ENCODE assay signal across 21 cellular contexts in genomic region chr11:47379317-47379716, GRCh38. TPM values are rescaled to one million over a fixed set of nuclear protein-coding genes. Genes with fewer than 3 reads are reported as not detected.
DNase-seq lines count a peak whose midpoint lies in the region; ATAC-seq, FAIRE-seq and TF ChIP-seq lines count a peak whose summit lies in the region.
"Had no signal": no experiment of that assay in that cellular context is flagged by ENCODE, and none has a peak within 500 bp of the region (broad histone marks: within the 10 kb centered on the region; RNA-seq: fewer than 3 reads in every experiment).

No MANE protein-coding gene starts in this region.

- H3K4me3 ChIP-seq in HepG2 (replicated peaks in 1 of 3; ENCODE audit: insufficient read depth in 1 of 3, low read depth in 2 of 3, low read length in 3 of 3) (no peak overlapping the region), right lobe of liver (no peak overlapping the region), OCI-LY7 (ENCODE audit: low read depth, low read length, poor library complexity, severe bottlenecking) (no peak overlapping the region), upper lobe of right lung (no peak overlapping the region)
- H3K4me3 ChIP-seq: PC-9 had no signal

- ATAC-seq in HepG2 (no peak), right lobe of liver (no peak), upper lobe of right lung (no peak), GM18873 (IDR thresholded peaks at IDR 0.05; ENCODE audit: low FRiP score, unreplicated experiment) (no peak), HG02571 (IDR thresholded peaks at IDR 0.05; ENCODE audit: unreplicated experiment) (no peak)

- H3K4me1 ChIP-seq in HepG2 (ENCODE audit: insufficient read depth, low read length) = peaks cover 12% of the 10 kb centered on the region; the same call in 1 of the 2 replicates
- no peaks in the 10 kb centered on the region for H3K4me1 ChIP-seq in right lobe of liver
- H3K4me1 ChIP-seq in OCI-LY7 (ENCODE audit: insufficient read depth, low read length, poor library complexity, severe bottlenecking) = peaks cover 38% of the 10 kb centered on the region
- H3K4me1 ChIP-seq in upper lobe of right lung = peaks cover 11% of the 10 kb centered on the region

- 4% methylated on average over 2 of the region's 2 CpGs for WGBS in HepG2 (ENCODE audit: low lambda C conversion rate)
- WGBS in right lobe of liver (ENCODE audit: insufficient coverage, low coverage, low lambda C conversion rate, missing lambda C conversion rate) = 64% methylated on average over 2 of the region's 2 CpGs

- no peaks in the 10 kb centered on the region for H3K36me3 ChIP-seq in HepG2 (replicated peaks in 1 of 2; ENCODE audit: control insufficient read depth in 1 of 2, insufficient read depth in 2 of 2, low read length in 2 of 2)
- no peaks in the 10 kb centered on the region for H3K36me3 ChIP-seq in right lobe of liver
- peaks cover 12% of the 10 kb centered on the region for H3K36me3 ChIP-seq in OCI-LY7 (ENCODE audit: insufficient read depth, low read length)
- H3K36me3 ChIP-seq in upper lobe of right lung = no peaks in the 10 kb centered on the region

- no peak overlapping the region for H3K9ac ChIP-seq in HepG2 (ENCODE audit: insufficient read depth, low read depth, low read length)

- H3K9me3 ChIP-seq in HepG2 (ENCODE audit: low read length) (no peaks in the 10 kb centered on the region), right lobe of liver (no peaks in the 10 kb centered on the region), OCI-LY7 (ENCODE audit: low read length) (no peaks in the 10 kb centered on the region), upper lobe of right lung (no peaks in the 10 kb centered on the region)
- H3K9me3 ChIP-seq: Caco-2 had no signal

- no peak for FAIRE-seq in HepG2 (lab: Jason Lieb, UNC)

- H3K27ac ChIP-seq in HepG2 (ENCODE audit: extremely low read length, insufficient read depth, low read length) (no peak overlapping the region), right lobe of liver (no peak overlapping the region), OCI-LY7 (ENCODE audit: low read depth, low read length, poor library complexity, severe bottlenecking) (peak overlapping the region; percentile 67), upper lobe of right lung (peak overlapping the region; percentile 84)
- H3K27ac ChIP-seq: 22Rv1, PC-9, RWPE1 had no signal

- no peak overlapping the region for H3K4me2 ChIP-seq in HepG2 (ENCODE audit: low read depth, low read length)
- peak overlapping the region; percentile 85 for H3K4me2 ChIP-seq in OCI-LY7 (ENCODE audit: low read length)
- H3K4me2 ChIP-seq: PC-9 had no signal

- no peak for TF ChIP-seq CTCF in HepG2 (CRISPR knock-in tag; IDR thresholded peaks at IDR 0.05)
- TF ChIP-seq CTCF in right lobe of liver (IDR thresholded peaks at IDR 0.05) = no peak
- no peak for TF ChIP-seq CTCF in OCI-LY7 (conservative IDR thresholded peaks at IDR 0.05; ENCODE audit: low read length)
- TF ChIP-seq CTCF in upper lobe of right lung (IDR thresholded peaks at IDR 0.05) = no peak

- H4K20me1 ChIP-seq in HepG2 (ENCODE audit: insufficient read depth, low read length) (no peaks in the 10 kb centered on the region), OCI-LY7 (ENCODE audit: insufficient read depth, low read length) (no peaks in the 10 kb centered on the region)

- H2AFZ ChIP-seq in HepG2 (ENCODE audit: low read length) (no peak overlapping the region), OCI-LY7 (ENCODE audit: low read length) (no peak overlapping the region)
- H2AFZ ChIP-seq: PC-9 had no signal

- TF ChIP-seq POLR2A in HepG2 (IDR thresholded peaks at IDR 0.05; ENCODE audit: insufficient read depth in 1 of 2, low read depth in 2 of 2, low read length in 2 of 2) (no peak), right lobe of liver (IDR thresholded peaks at IDR 0.05) (no peak)

- peaks cover 1 to 11% of the 10 kb centered on the region in 2 experiments; a peak in 2 of 5 replicates for H3K27me3 ChIP-seq in HepG2 (ENCODE audit: control insufficient read depth in 1 of 2, insufficient read depth in 2 of 2, low read length in 2 of 2)
- no peaks in the 10 kb centered on the region for H3K27me3 ChIP-seq in right lobe of liver
- no peaks in the 10 kb centered on the region for H3K27me3 ChIP-seq in upper lobe of right lung

- no peak for TF ChIP-seq RAD21 in HepG2 (CRISPR knock-in tag; IDR thresholded peaks at IDR 0.05)

- CTCF ChIA-PET in HepG2 (lab: Yijun Ruan, JAX; ENCODE audit: low intra/inter-chr PET ratio, low total read pairs) (no interaction called here), OCI-LY7 (lab: Charles Lee; ENCODE audit: unreplicated experiment) (interaction anchor here (1.0 kb wide), 1 partner anchor 17 kb away, joined by 3 read pairs; no protein-coding TSS in a partner anchor)

- BruUV-seq in HepG2 (replicated peaks; lab: Mats Ljungman, UMichigan) (no TSS peak), OCI-LY7 (replicated peaks; lab: Mats Ljungman, UMichigan) (no TSS peak)

- H3K9me2 ChIP-seq in OCI-LY7 (ENCODE audit: insufficient read depth, low read length) = no peaks in the 10 kb centered on the region

- no peak for DNase-seq in HepG2 (ENCODE audit: low spot score)
- DNase-seq in right lobe of liver = no peak
- DNase-seq in OCI-LY7 (ENCODE audit: low spot score) = no peak
- DNase-seq in upper lobe of right lung = no peak
- DNase-seq: AML-193; Caco-2; CD4-positive, alpha-beta T cell; GDM1; NCI-H1417 treated with DMSO at 0.1 percent for 48 hours; NCI-H187 treated with DMSO at 0.1 percent for 48 hours; NCI-H226; NCI-H524; NCI-H82 had no signal

- intact Hi-C loops in HepG2 (cut with micrococcal nuclease; ENCODE audit: unreplicated experiment) (no loop called here), right lobe of liver (cut with DNase I) (loop anchor here (5.0 to 10.0 kb wide), 2 partner anchors 45 to 73 kb away; partner anchors contain the start of gene PSMC3 (in 1 of the 2)), OCI-LY7 (cut with micrococcal nuclease; ENCODE audit: unreplicated experiment) (loop anchor here (10.0 kb wide), 1 partner anchor 75 kb away; no protein-coding TSS in a partner anchor), upper lobe of right lung (cut with DNase I) (no loop called here)

- TF ChIP-seq EP300 in HepG2 (IDR thresholded peaks at IDR 0.05; ENCODE audit: low read depth in 2 of 2, low read length in 2 of 2) = no peak
- TF ChIP-seq EP300 in HepG2 (CRISPR knock-in tag; IDR thresholded peaks at IDR 0.05; ENCODE audit: borderline replicate concordance) = no peak

- in situ Hi-C loops in HepG2 (cut with HindIII; ENCODE audit: extremely low pct_ligation_motif_present, low pct_unique_long_range_greater_than_20kb) = loop anchor here (10.0 kb wide), 1 partner anchor 75 kb away; no protein-coding TSS in a partner anchor

- H3K79me2 ChIP-seq in HepG2 (ENCODE audit: insufficient read depth, low read length) (no peaks in the 10 kb centered on the region), OCI-LY7 (ENCODE audit: insufficient read depth, low read depth, low read length) (peaks cover 24% of the 10 kb centered on the region)

- POLR2A ChIA-PET in HepG2 (lab: Yijun Ruan, JAX) (no interaction called here), OCI-LY7 (lab: Charles Lee) (interaction anchor here (0.5 to 1.6 kb wide), 8 partner anchors 8 to 28 kb away, joined by 3 to 19 read pairs (median 6); no protein-coding TSS in a partner anchor)

RNA-seq across cellular contexts. Expression of gene SPI1, which starts 1.0 kb away (rescaled TPM):
- total RNA-seq in HepG2 (2016; rRNA removed; fragmentation: Illumina TruSeq; extraction: Trizol) (not detected in 2 replicates), right lobe of liver (10 to 100 TPM in 3 of 6 experiments, 1 to 10 TPM in 3; 7.5 to 29.1 (median 10.1) TPM), OCI-LY7 (2022) (71.2 and 73.3 TPM in 2 replicates), upper lobe of right lung (168 TPM)
- total RNA-seq in HepG2 (2016; cell fraction: cytosol; rRNA removed; fragmentation: Illumina TruSeq; extraction: Trizol; ENCODE audit: low read depth) = not detected in 2 replicates
- not detected in 2 replicates for total RNA-seq in HepG2 (2016; cell fraction: insoluble cytoplasmic fraction; rRNA removed; fragmentation: Illumina TruSeq; extraction: Trizol)
- total RNA-seq in HepG2 (2016; cell fraction: membrane; rRNA removed; fragmentation: Illumina TruSeq; extraction: Trizol) = not detected in 2 replicates
- total RNA-seq in HepG2 (2016; cell fraction: nucleus; rRNA removed; fragmentation: Illumina TruSeq; extraction: Trizol) = not detected in 2 replicates
- polyA plus RNA-seq in HepG2 (2011; rRNA removed) = not detected in 2 replicates
- polyA plus RNA-seq in HepG2 (2011; cell fraction: cytosol; rRNA removed) = not detected in 2 replicates
- polyA plus RNA-seq in HepG2 (2011; cell fraction: nucleus; rRNA removed) = not detected in 2 replicates
- not detected in 2 replicates for polyA plus RNA-seq in HepG2 (2012)
- polyA plus RNA-seq in HepG2 (2016; cell fraction: cytosol; fragmentation: Illumina TruSeq; extraction: Trizol; ENCODE audit: low read depth) = not detected in 2 replicates
- not detected in 2 replicates for polyA plus RNA-seq in HepG2 (2016; cell fraction: insoluble cytoplasmic fraction; fragmentation: Illumina TruSeq; extraction: Trizol; ENCODE audit: low read depth)
- not detected in 2 replicates for polyA plus RNA-seq in HepG2 (2016; cell fraction: membrane; fragmentation: Illumina TruSeq; extraction: Trizol; ENCODE audit: low read depth)
- not detected in 2 replicates for polyA plus RNA-seq in HepG2 (2016; cell fraction: nucleus; fragmentation: Illumina TruSeq; extraction: Trizol; ENCODE audit: insufficient read depth, low read depth)
- polyA minus RNA-seq in HepG2 (2011; rRNA and poly(A)+ RNA removed; ENCODE audit: low replicate concordance) = 0.61 and 0.70 TPM in 2 replicates
- polyA minus RNA-seq in HepG2 (2011; cell fraction: cytosol; rRNA and poly(A)+ RNA removed) = not detected in 2 replicates
- not detected in 2 replicates for polyA minus RNA-seq in HepG2 (2011; cell fraction: nucleus; rRNA and poly(A)+ RNA removed)
- total RNA-seq in OCI-LY7 (2014; rRNA removed; shearing (Covaris generic)) = 48.9 and 79.6 TPM in 2 replicates
- total RNA-seq: Caco-2; Daoy; H4; PC-9; T-helper 1 cell treated with Interleukin-12 subunit alpha and Interleukin-12 subunit beta and Interleukin-4 antibody, amounts not matched to agents 30 ng/mL and 1 ng/mL, for 36 hours had no signal

RNA-seq across cellular contexts. Expression of gene MYBPC3, which starts 26.8 kb away (rescaled TPM):
- total RNA-seq in HepG2 (2016; rRNA removed; fragmentation: Illumina TruSeq; extraction: Trizol) = not detected in 2 replicates
- total RNA-seq in HepG2 (2016; cell fraction: cytosol; rRNA removed; fragmentation: Illumina TruSeq; extraction: Trizol; ENCODE audit: low read depth) = not detected in 2 replicates
- not detected in 2 replicates for total RNA-seq in HepG2 (2016; cell fraction: insoluble cytoplasmic fraction; rRNA removed; fragmentation: Illumina TruSeq; extraction: Trizol)
- not detected in 2 replicates for total RNA-seq in HepG2 (2016; cell fraction: membrane; rRNA removed; fragmentation: Illumina TruSeq; extraction: Trizol)
- not detected in 2 replicates for total RNA-seq in HepG2 (2016; cell fraction: nucleus; rRNA removed; fragmentation: Illumina TruSeq; extraction: Trizol)
- polyA plus RNA-seq in HepG2 (2011; rRNA removed) = 0.01 TPM in 1 of 2 replicates, not detected in the other
- not detected in 2 replicates for polyA plus RNA-seq in HepG2 (2011; cell fraction: cytosol; rRNA removed)
- polyA plus RNA-seq in HepG2 (2011; cell fraction: nucleus; rRNA removed) = not detected in 2 replicates
- polyA plus RNA-seq in HepG2 (2012) = not detected in 2 replicates
- not detected in 2 replicates for polyA plus RNA-seq in HepG2 (2016; cell fraction: cytosol; fragmentation: Illumina TruSeq; extraction: Trizol; ENCODE audit: low read depth)
- polyA plus RNA-seq in HepG2 (2016; cell fraction: insoluble cytoplasmic fraction; fragmentation: Illumina TruSeq; extraction: Trizol; ENCODE audit: low read depth) = not detected in 2 replicates
- polyA plus RNA-seq in HepG2 (2016; cell fraction: membrane; fragmentation: Illumina TruSeq; extraction: Trizol; ENCODE audit: low read depth) = not detected in 2 replicates
- polyA plus RNA-seq in HepG2 (2016; cell fraction: nucleus; fragmentation: Illumina TruSeq; extraction: Trizol; ENCODE audit: insufficient read depth, low read depth) = not detected in 2 replicates
- not detected in 2 replicates for polyA minus RNA-seq in HepG2 (2011; rRNA and poly(A)+ RNA removed; ENCODE audit: low replicate concordance)
- not detected in 2 replicates for polyA minus RNA-seq in HepG2 (2011; cell fraction: cytosol; rRNA and poly(A)+ RNA removed)
- not detected in 2 replicates for polyA minus RNA-seq in HepG2 (2011; cell fraction: nucleus; rRNA and poly(A)+ RNA removed)
- total RNA-seq in right lobe of liver = under 1 TPM in 5 of 6 experiments, not detected in 1; 0.04 to 0.24 (median 0.13) TPM
- total RNA-seq in OCI-LY7 (2014; rRNA removed; shearing (Covaris generic)) = 0.10 and 0.25 TPM in 2 replicates
- total RNA-seq in OCI-LY7 (2022) = 0.18 and 0.29 TPM in 2 replicates
- total RNA-seq in upper lobe of right lung = 0.96 TPM
- total RNA-seq: Caco-2; CD4-positive, alpha-beta T cell; Daoy; H4; PC-9; T-helper 1 cell treated with Interleukin-12 subunit alpha and Interleukin-12 subunit beta and Interleukin-4 antibody, amounts not matched to agents 30 ng/mL and 1 ng/mL, for 36 hours had no signal

RNA-seq across cellular contexts. Expression of gene SLC39A13, which starts 29.1 kb away (rescaled TPM):
- total RNA-seq in HepG2 (2016; rRNA removed; fragmentation: Illumina TruSeq; extraction: Trizol) (7.2 and 15.3 TPM in 2 replicates), right lobe of liver (10 to 100 TPM in 5 of 6 experiments, 1 to 10 TPM in 1; 9.8 to 21.2 (median 13.1) TPM), OCI-LY7 (2022) (30.5 and 33.9 TPM in 2 replicates), upper lobe of right lung (62.0 TPM)
- 5.8 and 6.7 TPM in 2 replicates for total RNA-seq in HepG2 (2016; cell fraction: cytosol; rRNA removed; fragmentation: Illumina TruSeq; extraction: Trizol; ENCODE audit: low read depth)
- total RNA-seq in HepG2 (2016; cell fraction: insoluble cytoplasmic fraction; rRNA removed; fragmentation: Illumina TruSeq; extraction: Trizol) = 5.9 and 15.1 TPM in 2 replicates
- 12.4 and 12.8 TPM in 2 replicates for total RNA-seq in HepG2 (2016; cell fraction: membrane; rRNA removed; fragmentation: Illumina TruSeq; extraction: Trizol)
- 13.7 and 15.1 TPM in 2 replicates for total RNA-seq in HepG2 (2016; cell fraction: nucleus; rRNA removed; fragmentation: Illumina TruSeq; extraction: Trizol)
- 30.5 and 40.7 TPM in 2 replicates for polyA plus RNA-seq in HepG2 (2011; rRNA removed)
- polyA plus RNA-seq in HepG2 (2011; cell fraction: cytosol; rRNA removed) = 23.0 and 34.8 TPM in 2 replicates
- polyA plus RNA-seq in HepG2 (2011; cell fraction: nucleus; rRNA removed) = 143 and 176 TPM in 2 replicates
- polyA plus RNA-seq in HepG2 (2012) = 13.2 and 20.5 TPM in 2 replicates
- polyA plus RNA-seq in HepG2 (2016; cell fraction: cytosol; fragmentation: Illumina TruSeq; extraction: Trizol; ENCODE audit: low read depth) = 9.4 and 9.7 TPM in 2 replicates
- 6.9 and 7.7 TPM in 2 replicates for polyA plus RNA-seq in HepG2 (2016; cell fraction: insoluble cytoplasmic fraction; fragmentation: Illumina TruSeq; extraction: Trizol; ENCODE audit: low read depth)
- polyA plus RNA-seq in HepG2 (2016; cell fraction: membrane; fragmentation: Illumina TruSeq; extraction: Trizol; ENCODE audit: low read depth) = 11.6 and 15.3 TPM in 2 replicates
- polyA plus RNA-seq in HepG2 (2016; cell fraction: nucleus; fragmentation: Illumina TruSeq; extraction: Trizol; ENCODE audit: insufficient read depth, low read depth) = 31.2 and 34.6 TPM in 2 replicates
- polyA minus RNA-seq in HepG2 (2011; rRNA and poly(A)+ RNA removed; ENCODE audit: low replicate concordance) = 14.8 and 27.8 TPM in 2 replicates
- 8.2 and 8.5 TPM in 2 replicates for polyA minus RNA-seq in HepG2 (2011; cell fraction: cytosol; rRNA and poly(A)+ RNA removed)
- 15.2 and 17.7 TPM in 2 replicates for polyA minus RNA-seq in HepG2 (2011; cell fraction: nucleus; rRNA and poly(A)+ RNA removed)
- 31.6 and 31.8 TPM in 2 replicates for total RNA-seq in OCI-LY7 (2014; rRNA removed; shearing (Covaris generic))

RNA-seq across cellular contexts. Expression of gene PSMC3, which starts 46.9 kb away (rescaled TPM):
- total RNA-seq in HepG2 (2016; rRNA removed; fragmentation: Illumina TruSeq; extraction: Trizol) (214 and 279 TPM in 2 replicates), right lobe of liver (10 to 100 TPM; 52.5 to 98.1 (median 63.3) TPM), OCI-LY7 (2022) (127 and 144 TPM in 2 replicates), upper lobe of right lung (79.4 TPM)
- total RNA-seq in HepG2 (2016; cell fraction: cytosol; rRNA removed; fragmentation: Illumina TruSeq; extraction: Trizol; ENCODE audit: low read depth) = 50.9 and 53.3 TPM in 2 replicates
- 219 and 288 TPM in 2 replicates for total RNA-seq in HepG2 (2016; cell fraction: insoluble cytoplasmic fraction; rRNA removed; fragmentation: Illumina TruSeq; extraction: Trizol)
- 67.5 and 75.1 TPM in 2 replicates for total RNA-seq in HepG2 (2016; cell fraction: membrane; rRNA removed; fragmentation: Illumina TruSeq; extraction: Trizol)
- 86.3 and 92.9 TPM in 2 replicates for total RNA-seq in HepG2 (2016; cell fraction: nucleus; rRNA removed; fragmentation: Illumina TruSeq; extraction: Trizol)
- polyA plus RNA-seq in HepG2 (2011; rRNA removed) = 66.7 and 75.8 TPM in 2 replicates
- 95.2 and 102 TPM in 2 replicates for polyA plus RNA-seq in HepG2 (2011; cell fraction: cytosol; rRNA removed)
- polyA plus RNA-seq in HepG2 (2011; cell fraction: nucleus; rRNA removed) = 41.7 and 44.9 TPM in 2 replicates
- polyA plus RNA-seq in HepG2 (2012) = 71.8 and 98.0 TPM in 2 replicates
- 52.7 and 54.7 TPM in 2 replicates for polyA plus RNA-seq in HepG2 (2016; cell fraction: cytosol; fragmentation: Illumina TruSeq; extraction: Trizol; ENCODE audit: low read depth)
- polyA plus RNA-seq in HepG2 (2016; cell fraction: insoluble cytoplasmic fraction; fragmentation: Illumina TruSeq; extraction: Trizol; ENCODE audit: low read depth) = 298 and 314 TPM in 2 replicates
- 58.7 and 63.6 TPM in 2 replicates for polyA plus RNA-seq in HepG2 (2016; cell fraction: membrane; fragmentation: Illumina TruSeq; extraction: Trizol; ENCODE audit: low read depth)
- polyA plus RNA-seq in HepG2 (2016; cell fraction: nucleus; fragmentation: Illumina TruSeq; extraction: Trizol; ENCODE audit: insufficient read depth, low read depth) = 117 and 127 TPM in 2 replicates
- 52.6 and 310 TPM in 2 replicates for polyA minus RNA-seq in HepG2 (2011; rRNA and poly(A)+ RNA removed; ENCODE audit: low replicate concordance)
- 39.1 and 44.3 TPM in 2 replicates for polyA minus RNA-seq in HepG2 (2011; cell fraction: cytosol; rRNA and poly(A)+ RNA removed)
- polyA minus RNA-seq in HepG2 (2011; cell fraction: nucleus; rRNA and poly(A)+ RNA removed) = 51.1 and 58.3 TPM in 2 replicates
- 122 and 135 TPM in 2 replicates for total RNA-seq in OCI-LY7 (2014; rRNA removed; shearing (Covaris generic))

Comparison
In these comparisons a context has a peak if more than half of its experiments do, and no peak if none do; other contexts are left out.
1. RNA of gene SPI1, which starts 1.0 kb away (total RNA-seq): 168 TPM in upper lobe of right lung (single experiment), 48.9 to 79.6 TPM in OCI-LY7 and 7.5 to 29.1 TPM in right lobe of liver; not detected in HepG2; every median in the first group is over 4 times any median in the second.
2. intact Hi-C loops: an anchor here in right lobe of liver (5.0 to 10.0 kb wide) and OCI-LY7 (10.0 kb wide); none called in HepG2 and upper lobe of right lung.
3. H3K27ac ChIP-seq: peak in OCI-LY7 (single experiment) and upper lobe of right lung (single experiment); none in HepG2 (single experiment) and right lobe of liver (0 of 3).